In the genomic region with DNA sequence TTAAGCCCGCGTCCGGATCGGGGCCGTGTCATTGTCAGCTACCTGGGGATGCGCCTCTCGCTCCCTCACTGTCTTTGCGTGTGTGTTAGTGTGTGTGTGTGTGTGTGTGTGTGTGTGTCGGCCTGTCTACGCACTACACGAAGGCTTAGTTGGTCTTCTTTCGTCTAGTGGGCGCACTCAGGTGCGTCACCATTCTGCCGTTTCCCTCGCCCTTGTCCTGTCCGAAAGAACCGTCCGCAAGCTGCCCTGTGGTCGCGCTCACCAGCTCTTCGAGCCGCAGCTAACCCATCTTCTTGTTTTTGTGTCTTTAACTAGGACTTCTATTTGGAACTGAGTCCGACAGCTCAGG, we compare ENCODE assay signal across 1 cellular context.
TF ChIP-seq lines count a peak whose summit lies in the region.

No MANE protein-coding gene starts in this region.

TF ChIP-seq in HCT116, 20 proteins besides CTCF, POLR2A, EP300 and RAD21 (continued from another document):
- TF ChIP-seq, protein P1, sequence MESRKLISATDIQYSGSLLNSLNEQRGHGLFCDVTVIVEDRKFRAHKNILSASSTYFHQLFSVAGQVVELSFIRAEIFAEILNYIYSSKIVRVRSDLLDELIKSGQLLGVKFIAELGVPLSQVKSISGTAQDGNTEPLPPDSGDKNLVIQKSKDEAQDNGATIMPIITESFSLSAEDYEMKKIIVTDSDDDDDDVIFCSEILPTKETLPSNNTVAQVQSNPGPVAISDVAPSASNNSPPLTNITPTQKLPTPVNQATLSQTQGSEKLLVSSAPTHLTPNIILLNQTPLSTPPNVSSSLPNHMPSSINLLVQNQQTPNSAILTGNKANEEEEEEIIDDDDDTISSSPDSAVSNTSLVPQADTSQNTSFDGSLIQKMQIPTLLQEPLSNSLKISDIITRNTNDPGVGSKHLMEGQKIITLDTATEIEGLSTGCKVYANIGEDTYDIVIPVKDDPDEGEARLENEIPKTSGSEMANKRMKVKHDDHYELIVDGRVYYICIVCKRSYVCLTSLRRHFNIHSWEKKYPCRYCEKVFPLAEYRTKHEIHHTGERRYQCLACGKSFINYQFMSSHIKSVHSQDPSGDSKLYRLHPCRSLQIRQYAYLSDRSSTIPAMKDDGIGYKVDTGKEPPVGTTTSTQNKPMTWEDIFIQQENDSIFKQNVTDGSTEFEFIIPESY (IDR thresholded peaks at IDR 0.05; ENCODE audit: extremely low read depth, insufficient replicate concordance, low read length): no peak
- TF ChIP-seq CBX3 (IDR thresholded peaks at IDR 0.05; ENCODE audit: low read depth) (no peak), JUND (IDR thresholded peaks at IDR 0.05) (no peak), YY1 (IDR thresholded peaks at IDR 0.05; ENCODE audit: extremely low read depth, insufficient replicate concordance, low read depth, low read length) (no peak), ZNF274 (IDR thresholded peaks at IDR 0.05; ENCODE audit: low read depth, low read length) (no peak), POLR2AphosphoS5 (IDR thresholded peaks at IDR 0.05; ENCODE audit: low read depth, low read length) (no peak), EGR1 (IDR thresholded peaks at IDR 0.05; ENCODE audit: low read depth) (no peak)
- TF ChIP-seq, protein P2, sequence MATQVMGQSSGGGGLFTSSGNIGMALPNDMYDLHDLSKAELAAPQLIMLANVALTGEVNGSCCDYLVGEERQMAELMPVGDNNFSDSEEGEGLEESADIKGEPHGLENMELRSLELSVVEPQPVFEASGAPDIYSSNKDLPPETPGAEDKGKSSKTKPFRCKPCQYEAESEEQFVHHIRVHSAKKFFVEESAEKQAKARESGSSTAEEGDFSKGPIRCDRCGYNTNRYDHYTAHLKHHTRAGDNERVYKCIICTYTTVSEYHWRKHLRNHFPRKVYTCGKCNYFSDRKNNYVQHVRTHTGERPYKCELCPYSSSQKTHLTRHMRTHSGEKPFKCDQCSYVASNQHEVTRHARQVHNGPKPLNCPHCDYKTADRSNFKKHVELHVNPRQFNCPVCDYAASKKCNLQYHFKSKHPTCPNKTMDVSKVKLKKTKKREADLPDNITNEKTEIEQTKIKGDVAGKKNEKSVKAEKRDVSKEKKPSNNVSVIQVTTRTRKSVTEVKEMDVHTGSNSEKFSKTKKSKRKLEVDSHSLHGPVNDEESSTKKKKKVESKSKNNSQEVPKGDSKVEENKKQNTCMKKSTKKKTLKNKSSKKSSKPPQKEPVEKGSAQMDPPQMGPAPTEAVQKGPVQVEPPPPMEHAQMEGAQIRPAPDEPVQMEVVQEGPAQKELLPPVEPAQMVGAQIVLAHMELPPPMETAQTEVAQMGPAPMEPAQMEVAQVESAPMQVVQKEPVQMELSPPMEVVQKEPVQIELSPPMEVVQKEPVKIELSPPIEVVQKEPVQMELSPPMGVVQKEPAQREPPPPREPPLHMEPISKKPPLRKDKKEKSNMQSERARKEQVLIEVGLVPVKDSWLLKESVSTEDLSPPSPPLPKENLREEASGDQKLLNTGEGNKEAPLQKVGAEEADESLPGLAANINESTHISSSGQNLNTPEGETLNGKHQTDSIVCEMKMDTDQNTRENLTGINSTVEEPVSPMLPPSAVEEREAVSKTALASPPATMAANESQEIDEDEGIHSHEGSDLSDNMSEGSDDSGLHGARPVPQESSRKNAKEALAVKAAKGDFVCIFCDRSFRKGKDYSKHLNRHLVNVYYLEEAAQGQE (IDR thresholded peaks at IDR 0.05; ENCODE audit: low read depth): no peak
- TF ChIP-seq, protein P3, sequence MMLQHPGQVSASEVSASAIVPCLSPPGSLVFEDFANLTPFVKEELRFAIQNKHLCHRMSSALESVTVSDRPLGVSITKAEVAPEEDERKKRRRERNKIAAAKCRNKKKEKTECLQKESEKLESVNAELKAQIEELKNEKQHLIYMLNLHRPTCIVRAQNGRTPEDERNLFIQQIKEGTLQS (IDR thresholded peaks at IDR 0.05): no peak
